In the genomic region with DNA sequence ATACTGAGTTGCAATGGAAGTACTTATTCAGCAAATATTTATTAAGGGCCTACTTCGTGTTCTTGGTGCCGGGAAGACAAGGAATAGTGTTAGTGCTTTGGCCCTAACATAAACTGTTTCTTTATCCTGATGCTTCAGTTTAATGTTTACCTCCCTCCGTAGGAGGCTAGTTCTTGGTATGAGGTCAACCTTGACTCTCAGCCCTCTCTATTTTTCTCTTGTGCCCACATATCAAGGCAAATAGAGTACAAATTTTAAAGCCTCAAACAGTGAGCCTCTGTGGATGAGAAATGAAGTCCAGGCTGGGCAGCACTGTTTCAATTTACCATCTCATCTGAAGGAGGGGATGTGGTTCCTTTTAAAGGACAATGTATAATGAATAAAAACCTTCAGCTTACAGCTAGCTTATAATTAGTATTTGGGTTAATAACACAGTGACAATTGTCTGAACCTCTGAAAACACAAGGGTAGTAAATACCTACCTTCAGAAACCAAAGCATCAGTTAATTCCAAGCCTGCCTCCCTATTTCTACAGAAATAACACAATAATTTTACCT, we compare ENCODE assay signal across 11 cellular contexts.
A peak's percentile ranks its signal among the peaks of the same experiment; 100 is the strongest.
DNase-seq lines count a peak whose midpoint lies in the region; ATAC-seq and TF ChIP-seq lines count a peak whose summit lies in the region.
"Had no signal": no experiment of that assay in that cellular context is flagged by ENCODE, and none has a peak within 500 bp of the region (broad histone marks: within the 10 kb centered on the region; RNA-seq: fewer than 3 reads in every experiment).

No MANE protein-coding gene starts in this region.

- intact Hi-C loops in left colon (cut with DNase I, micrococcal nuclease): no loop called here

- no peaks in the 10 kb centered on the region for H3K27me3 ChIP-seq in stomach smooth muscle (ENCODE audit: control insufficient read depth in 1 of 2, insufficient read depth in 2 of 2, low read length in 2 of 2)

- no peak for TF ChIP-seq CTCF in omental fat pad (IDR thresholded peaks at IDR 0.05)

- DNase-seq in NCI-H226 (peak; percentile 17), left colon (no peak), epidermal melanocyte (ENCODE audit: insufficient read length, low spot score) (no peak), omental fat pad (ENCODE audit: low spot score) (no peak)
- no peak for DNase-seq in activated CD4-positive, CD25-positive, alpha-beta regulatory T cell treated with anti-CD3 and anti-CD28 coated beads, Interleukin-2, amount 50 U/mL, for 72 hours
- DNase-seq: effector CD4-positive, alpha-beta T cell; NCI-H774; stimulated activated naive B cell treated with anti-CD40 and anti-IgM and Interleukin-4, amounts not matched to agents 10 μg/mL and 1 μg/mL and 100 μg/mL, for 72 hours had no signal

- H3K4me1 ChIP-seq in stomach smooth muscle (ENCODE audit: control insufficient read depth, insufficient read depth, low read length): peaks cover 3% of the 10 kb centered on the region

- H3K9me3 ChIP-seq in stomach smooth muscle (ENCODE audit: control insufficient read depth in 2 of 2, low read length in 2 of 2): no peaks in the 10 kb centered on the region

- ATAC-seq in GM21447 (IDR thresholded peaks at IDR 0.05; ENCODE audit: unreplicated experiment): peak; percentile 60
- peak; percentile 26 for ATAC-seq in left colon
- ATAC-seq in GM18517 (IDR thresholded peaks at IDR 0.05; ENCODE audit: unreplicated experiment): no peak
- ATAC-seq in omental fat pad (ENCODE audit: low FRiP score): no peak

- H3K36me3 ChIP-seq in stomach smooth muscle (ENCODE audit: control insufficient read depth in 2 of 2, insufficient read depth in 2 of 2, low read length in 2 of 2): no peaks in the 10 kb centered on the region

- H3K9ac ChIP-seq in stomach smooth muscle (ENCODE audit: low read length in 2 of 2): no peak overlapping the region

- peak overlapping the region; percentile 32 for H3K27ac ChIP-seq in stomach smooth muscle (ENCODE audit: low read length)

- no peak overlapping the region for H3K4me3 ChIP-seq in stomach smooth muscle (ENCODE audit: low read length in 2 of 2)

Comparison
In these comparisons a context has a peak if more than half of its experiments do, and no peak if none do; other contexts are left out.
1. ATAC-seq: peak in GM21447 (single experiment) and left colon (single experiment); none in GM18517 (single experiment) and omental fat pad (single experiment).